ENCODE assay signal across 12 cellular contexts in genomic region chr19:46739290-46739771, GRCh38. TPM values are rescaled to one million over a fixed set of nuclear protein-coding genes. Genes with fewer than 3 reads are reported as not detected.
DNase-seq lines count a peak whose midpoint lies in the region; ATAC-seq and TF ChIP-seq lines count a peak whose summit lies in the region.
"Had no signal": no experiment of that assay in that cellular context is flagged by ENCODE, and none has a peak within 500 bp of the region (broad histone marks: within the 10 kb centered on the region; RNA-seq: fewer than 3 reads in every experiment).

No MANE protein-coding gene starts in this region.

- no peak overlapping the region for H3K4me3 Mint-ChIP-seq in HFFc6
- no peak overlapping the region for H3K4me3 Mint-ChIP-seq in stimulated activated effector memory CD8-positive, alpha-beta T cell treated with anti-CD3 and anti-CD28 coated beads, Interleukin-12 subunit alpha, Interleukin-12 subunit beta, amount 100 ng/mL, for 72 hours
- H3K4me3 Mint-ChIP-seq: activated CD4-positive, alpha-beta T cell treated with anti-CD3 and anti-CD28 coated beads, Interleukin-2, amount 10 ng/mL, durations not matched to agents 24 days and 14 days had no signal

- no peak for TF ChIP-seq EP300 in stomach (IDR thresholded peaks at IDR 0.05)

- H3K27ac Mint-ChIP-seq in HFFc6: peak overlapping the region; percentile 29; the same call in 1 of the 2 replicates
- peak overlapping the region; percentile 79 for H3K27ac Mint-ChIP-seq in stimulated activated effector memory CD8-positive, alpha-beta T cell treated with anti-CD3 and anti-CD28 coated beads, Interleukin-12 subunit alpha, Interleukin-12 subunit beta, amount 100 ng/mL, for 72 hours
- H3K27ac Mint-ChIP-seq: activated CD4-positive, alpha-beta T cell treated with anti-CD3 and anti-CD28 coated beads, Interleukin-2, amount 10 ng/mL, durations not matched to agents 24 days and 14 days had no signal

- no peaks in the 10 kb centered on the region for H3K27me3 ChIP-seq in lower lobe of right lung (ENCODE audit: low read depth)
- no peaks in the 10 kb centered on the region for H3K27me3 ChIP-seq in stomach
- H3K27me3 ChIP-seq: hepatocyte had no signal

- 70 to 89% (median 76%) methylated on average over 8 to 14 of the region's 14 CpGs for WGBS in stomach, 5 donors

- H3K4me3 ChIP-seq in lower lobe of right lung (no peak overlapping the region), stomach (no peak overlapping the region)
- H3K4me3 ChIP-seq: hepatocyte had no signal

- no peak for TF ChIP-seq POLR2A in stomach (IDR thresholded peaks at IDR 0.05)

- intact Hi-C loops in lower lobe of right lung (cut with DNase I): no loop called here
- intact Hi-C loops in stomach (cut with DNase I; ENCODE audit: low total_unique reads): no loop called here

- no peak for DNase-seq in HFFc6
- DNase-seq in lower lobe of right lung: no peak
- no peak for DNase-seq in stimulated activated effector memory CD8-positive, alpha-beta T cell treated with anti-CD3 and anti-CD28 coated beads, Interleukin-12 subunit alpha, Interleukin-12 subunit beta, amount 100 ng/mL, for 72 hours (ENCODE audit: low spot score in 2 of 2)
- DNase-seq in AG08396 (ENCODE audit: low spot score): no peak
- DNase-seq in stomach: no peak
- DNase-seq in COR-L47 (lab: John Stamatoyannopoulos, UW): no peak
- DNase-seq: activated CD4-positive, alpha-beta T cell treated with anti-CD3 and anti-CD28 coated beads, Interleukin-2, amount 10 ng/mL, durations not matched to agents 24 days and 14 days; activated gamma-delta T cell treated with Interleukin-2 at 50 U/mL for 16 hours; NCI-H1694 treated with DMSO at 0.1 percent for 48 hours had no signal

- no peak for TF ChIP-seq CTCF in HFFc6 (IDR thresholded peaks at IDR 0.05)
- TF ChIP-seq CTCF in lower lobe of right lung (IDR thresholded peaks at IDR 0.05): no peak
- TF ChIP-seq CTCF in stomach (IDR thresholded peaks at IDR 0.05): no peak

- peak overlapping the region; percentile 47 for H3K27ac ChIP-seq in cingulate gyrus (ENCODE audit: low read depth, low read length)
- peak overlapping the region; percentile 31 for H3K27ac ChIP-seq in lower lobe of right lung
- H3K27ac ChIP-seq in stomach: peak overlapping the region in 1 of 5 donors; percentile 27
- H3K27ac ChIP-seq: hepatocyte had no signal

- H3K36me3 ChIP-seq in lower lobe of right lung (peaks cover 65% of the 10 kb centered on the region), stomach (peaks cover 17 to 69% (median 59%) of the 10 kb centered on the region in 4 donors)

- peaks cover 38% of the 10 kb centered on the region for H3K4me1 Mint-ChIP-seq in HFFc6 (ENCODE audit: low read depth)
- peaks cover 49% of the 10 kb centered on the region for H3K4me1 Mint-ChIP-seq in stimulated activated effector memory CD8-positive, alpha-beta T cell treated with anti-CD3 and anti-CD28 coated beads, Interleukin-12 subunit alpha, Interleukin-12 subunit beta, amount 100 ng/mL, for 72 hours

- peaks cover 5% of the 10 kb centered on the region; the same call in 1 of the 2 replicates for H3K36me3 Mint-ChIP-seq in HFFc6 (ENCODE audit: low read depth)
- peaks cover 78% of the 10 kb centered on the region for H3K36me3 Mint-ChIP-seq in stimulated activated effector memory CD8-positive, alpha-beta T cell treated with anti-CD3 and anti-CD28 coated beads, Interleukin-12 subunit alpha, Interleukin-12 subunit beta, amount 100 ng/mL, for 72 hours

- H3K9me3 Mint-ChIP-seq in HFFc6: no peaks in the 10 kb centered on the region
- no peaks in the 10 kb centered on the region for H3K9me3 Mint-ChIP-seq in stimulated activated effector memory CD8-positive, alpha-beta T cell treated with anti-CD3 and anti-CD28 coated beads, Interleukin-12 subunit alpha, Interleukin-12 subunit beta, amount 100 ng/mL, for 72 hours
- H3K9me3 Mint-ChIP-seq: activated CD4-positive, alpha-beta T cell treated with anti-CD3 and anti-CD28 coated beads, Interleukin-2, amount 10 ng/mL, durations not matched to agents 24 days and 14 days had no signal

- no peaks in the 10 kb centered on the region for H3K9me3 ChIP-seq in lower lobe of right lung
- no peaks in the 10 kb centered on the region for H3K9me3 ChIP-seq in stomach

- H3K27me3 Mint-ChIP-seq in HFFc6 (ENCODE audit: insufficient read depth): peaks cover 2% of the 10 kb centered on the region
- H3K27me3 Mint-ChIP-seq: activated CD4-positive, alpha-beta T cell treated with anti-CD3 and anti-CD28 coated beads, Interleukin-2, amount 10 ng/mL, durations not matched to agents 24 days and 14 days had no signal

- H3K4me1 ChIP-seq in lower lobe of right lung (peaks cover 71% of the 10 kb centered on the region), stomach (peaks cover 37 to 94% (median 62%) of the 10 kb centered on the region in 4 donors)

- ATAC-seq in lower lobe of right lung (peak; percentile 54 to 75), GM21423 (IDR thresholded peaks at IDR 0.05; ENCODE audit: unreplicated experiment) (no peak)
- ATAC-seq in stimulated activated effector memory CD8-positive, alpha-beta T cell treated with anti-CD3 and anti-CD28 coated beads, Interleukin-12 subunit alpha, Interleukin-12 subunit beta, amount 100 ng/mL, for 72 hours: no peak

RNA-seq across cellular contexts. Expression of gene FKRP, which starts 6.5 kb away (rescaled TPM):
- total RNA-seq in HFFc6 (2021; fragmentation: NEBNext Ultra II Directional; extraction: Animal tissue kit (Norgen Biotek cat#: 25700)): 10 to 100 TPM; 31.4 to 36.8 (median 33.2) TPM
- total RNA-seq in lower lobe of right lung: 13.2 TPM
- 10 to 100 TPM in 4 of 5 donors, 1 to 10 TPM in 1; 8.8 to 76.3 (median 15.2) TPM for total RNA-seq in stomach
- 1 to 10 TPM; 6.0 to 7.5 (median 6.5) TPM for polyA plus RNA-seq in stomach

RNA-seq across cellular contexts. Expression of gene STRN4, which starts 6.9 kb away (rescaled TPM):
- total RNA-seq in HFFc6 (2021; fragmentation: NEBNext Ultra II Directional; extraction: Animal tissue kit (Norgen Biotek cat#: 25700)): 10 to 100 TPM; 53.6 to 60.8 (median 58.3) TPM
- 69.1 TPM for total RNA-seq in lower lobe of right lung
- 100 to 1,000 TPM in 2 of 5 donors, 10 to 100 TPM in 3; 48.1 to 373 (median 95.6) TPM for total RNA-seq in stomach
- 10 to 100 TPM; 37.1 to 43.1 (median 39.0) TPM for polyA plus RNA-seq in stomach

RNA-seq across cellular contexts. Expression of gene PRKD2, which starts 22.4 kb away (rescaled TPM):
- total RNA-seq in HFFc6 (2021; fragmentation: NEBNext Ultra II Directional; extraction: Animal tissue kit (Norgen Biotek cat#: 25700)): 10 to 100 TPM; 35.3 to 42.2 (median 38.4) TPM
- total RNA-seq in lower lobe of right lung: 45.0 TPM
- total RNA-seq in stomach: 10 to 100 TPM in 4 of 5 donors, 1 to 10 TPM in 1; 7.0 to 40.8 (median 18.5) TPM
- polyA plus RNA-seq in stomach: 10 to 100 TPM; 26.5 to 50.6 (median 39.7) TPM

RNA-seq across cellular contexts. Expression of gene SLC1A5, which starts 49.1 kb away (rescaled TPM):
- total RNA-seq in HFFc6 (2021; fragmentation: NEBNext Ultra II Directional; extraction: Animal tissue kit (Norgen Biotek cat#: 25700)): 100 to 1,000 TPM; 263 to 310 (median 281) TPM
- total RNA-seq in lower lobe of right lung: 120 TPM
- total RNA-seq in stomach: 10 to 100 TPM; 18.7 to 53.0 (median 27.7) TPM
- 100 to 1,000 TPM in 1 of 3 donors, 10 to 100 TPM in 2; 20.5 to 106 (median 35.1) TPM for polyA plus RNA-seq in stomach

Comparison
In these comparisons a context has a peak if more than half of its experiments do, and no peak if none do; other contexts are left out.
1. ATAC-seq: peak in lower lobe of right lung (2 of 2); none in stimulated activated effector memory CD8-positive, alpha-beta T cell treated with anti-CD3 and anti-CD28 coated beads, Interleukin-12 subunit alpha, Interleukin-12 subunit beta, amount 100 ng/mL, for 72 hours (single experiment) and GM21423 (single experiment).